19 cellular contexts compared by ENCODE assay signal in genomic region chr5:21823076-21823574, GRCh38.
A peak's percentile ranks its signal among the peaks of the same experiment; 100 is the strongest.
DNase-seq lines count a peak whose midpoint lies in the region; ATAC-seq and TF ChIP-seq lines count a peak whose summit lies in the region.
"Had no signal": no experiment of that assay in that cellular context is flagged by ENCODE, and none has a peak within 500 bp of the region (broad histone marks: within the 10 kb centered on the region; RNA-seq: fewer than 3 reads in every experiment).

No MANE protein-coding gene starts in this region.

- peak overlapping the region; percentile 12 for H3K4me2 ChIP-seq in skeletal muscle satellite cell (ENCODE audit: low read length)
- H3K4me2 ChIP-seq: BLaER1 had no signal

- no peaks in the 10 kb centered on the region for H3K9me3 Mint-ChIP-seq in osteocyte (ENCODE audit: unreplicated experiment)

- H3K4me3 ChIP-seq in choroid plexus epithelial cell (ENCODE audit: low read depth, low read length) (no peak overlapping the region), skeletal muscle satellite cell (ENCODE audit: low read length) (no peak overlapping the region), body of pancreas (no peak overlapping the region)
- H3K4me3 ChIP-seq: BLaER1 had no signal

- TF ChIP-seq POLR2A in body of pancreas (IDR thresholded peaks at IDR 0.05): no peak

- H3K4me1 Mint-ChIP-seq in osteocyte (ENCODE audit: unreplicated experiment): peaks cover 2% of the 10 kb centered on the region

- H3K27ac Mint-ChIP-seq in osteocyte (ENCODE audit: unreplicated experiment): no peak overlapping the region
- H3K27ac Mint-ChIP-seq: CD4-positive, alpha-beta T cell; T-helper 1 cell treated with Interleukin-12 subunit alpha and Interleukin-12 subunit beta and Interleukin-4 antibody, amounts not matched to agents 30 μg/mL and 1 μg/mL, for 36 hours had no signal

- H3K27me3 ChIP-seq in skeletal muscle satellite cell (ENCODE audit: control insufficient read depth, insufficient read depth, low read length) (no peaks in the 10 kb centered on the region), body of pancreas (no peaks in the 10 kb centered on the region)
- H3K27me3 ChIP-seq: BLaER1 had no signal

- H3K4me1 ChIP-seq in skeletal muscle satellite cell (ENCODE audit: control insufficient read depth, insufficient read depth, low read length): peaks cover 13% of the 10 kb centered on the region
- no peaks in the 10 kb centered on the region for H3K4me1 ChIP-seq in body of pancreas

- H3K36me3 Mint-ChIP-seq in osteocyte (ENCODE audit: unreplicated experiment): no peaks in the 10 kb centered on the region

- 49 to 65% methylated on average over 2 of the region's 2 CpGs for WGBS in body of pancreas, 2 donors

- no peak for ATAC-seq in body of pancreas

- no peak overlapping the region for H3K27ac ChIP-seq in body of pancreas
- H3K27ac ChIP-seq: BLaER1 had no signal

- H3K9me3 ChIP-seq in skeletal muscle satellite cell (replicated peaks; ENCODE audit: low read length) (no peaks in the 10 kb centered on the region), body of pancreas (no peaks in the 10 kb centered on the region)
- H3K9me3 ChIP-seq: BLaER1 had no signal

- no peak overlapping the region for H3K4me3 Mint-ChIP-seq in osteocyte (ENCODE audit: unreplicated experiment)
- H3K4me3 Mint-ChIP-seq: CD4-positive, alpha-beta T cell; T-helper 1 cell treated with Interleukin-12 subunit alpha and Interleukin-12 subunit beta and Interleukin-4 antibody, amounts not matched to agents 30 μg/mL and 1 μg/mL, for 36 hours had no signal

- intact Hi-C loops in body of pancreas (cut with DNase I): no loop called here

- TF ChIP-seq CTCF in choroid plexus epithelial cell (conservative IDR thresholded peaks at IDR 0.05; ENCODE audit: low read depth, low read length) (no peak), osteocyte (IDR thresholded peaks at IDR 0.05) (no peak), body of pancreas (IDR thresholded peaks at IDR 0.05) (no peak)

- H3K9ac ChIP-seq in skeletal muscle satellite cell (ENCODE audit: low read depth, low read length): no peak overlapping the region
- H3K9ac ChIP-seq: BLaER1 had no signal

- H3K27me3 Mint-ChIP-seq in osteocyte (ENCODE audit: unreplicated experiment): peaks cover 34% of the 10 kb centered on the region
- H3K27me3 Mint-ChIP-seq: CD4-positive, alpha-beta T cell had no signal

- DNase-seq in NCI-H748 (lab: John Stamatoyannopoulos, UW; ENCODE audit: unreplicated experiment): peak; percentile 42
- DNase-seq in NCI-H748 treated with DMSO at 0.1 percent for 48 hours (lab: John Stamatoyannopoulos, UW): no peak
- peak; percentile 96 for DNase-seq in NCI-H2227 treated with DMSO at 0.1 percent for 48 hours (lab: John Stamatoyannopoulos, UW)
- DNase-seq in choroid plexus epithelial cell (ENCODE audit: low read depth): peak; percentile 34
- no peak for DNase-seq in stimulated activated CD4-positive, alpha-beta T cell treated with anti-CD3 and anti-CD28 coated beads, Interleukin-15, amount 100 ng/mL, for 24 hours
- DNase-seq in osteocyte (ENCODE audit: extremely low spot score, unreplicated experiment): no peak
- no peak for DNase-seq in body of pancreas
- DNase-seq: ACHN; CD4-positive, alpha-beta T cell; COR-L47; H7; Kasumi-1; NCI-H1417 treated with DMSO at 0.1 percent for 48 hours; NCI-H1930; NCI-H510A treated with DMSO at 0.1 percent for 48 hours; SHP77 had no signal

- H3K36me3 ChIP-seq in skeletal muscle satellite cell (ENCODE audit: insufficient read depth, low read length) (no peaks in the 10 kb centered on the region), body of pancreas (replicated peaks in 1 of 2; ENCODE audit: insufficient read depth in 1 of 2, low read depth in 2 of 2) (no peaks in the 10 kb centered on the region)
- H3K36me3 ChIP-seq: BLaER1 had no signal

Comparison
In these comparisons a context has a peak if more than half of its experiments do, and no peak if none do; other contexts are left out.
1. DNase-seq: peak in NCI-H748 (single experiment), NCI-H2227 treated with DMSO at 0.1 percent for 48 hours (single experiment) and choroid plexus epithelial cell (single experiment); none in NCI-H748 treated with DMSO at 0.1 percent for 48 hours (single experiment), stimulated activated CD4-positive, alpha-beta T cell treated with anti-CD3 and anti-CD28 coated beads, Interleukin-15, amount 100 ng/mL, for 24 hours (single experiment), osteocyte (single experiment) and body of pancreas (0 of 4).